Comparison of ENCODE assay signal across 1 cellular context in the genomic region with DNA sequence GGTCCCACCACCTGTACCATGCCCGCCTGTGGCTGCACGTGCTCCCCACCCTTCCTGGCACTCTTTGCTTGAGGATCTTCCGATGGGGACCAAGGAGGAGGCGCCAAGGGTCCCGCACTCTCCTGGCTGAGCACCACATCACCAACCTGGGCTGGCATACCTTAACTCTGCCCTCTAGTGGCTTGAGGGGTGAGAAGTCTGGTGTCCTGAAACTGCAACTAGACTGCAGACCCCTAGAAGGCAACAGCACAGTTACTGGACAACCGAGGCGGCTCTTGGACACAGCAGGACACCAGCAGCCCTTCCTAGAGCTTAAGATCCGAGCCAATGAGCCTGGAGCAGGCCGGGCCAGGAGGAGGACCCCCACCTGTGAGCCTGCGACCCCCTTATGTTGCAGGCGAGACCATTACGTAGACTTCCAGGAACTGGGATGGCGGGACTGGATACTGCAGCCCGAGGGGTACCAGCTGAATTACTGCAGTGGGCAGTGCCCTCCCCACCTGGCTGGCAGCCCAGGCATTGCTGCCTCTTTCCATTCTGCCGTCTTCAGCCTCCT.
A peak's percentile ranks its signal among the peaks of the same experiment; 100 is the strongest.
TF ChIP-seq lines count a peak whose summit lies in the region.

No MANE protein-coding gene starts in this region.

TF ChIP-seq in HepG2, 621 proteins besides CTCF, POLR2A, EP300 and RAD21 (continued from another document and continues in another):
- TF ChIP-seq TRAFD1 (CRISPR knock-in tag; IDR thresholded peaks at IDR 0.05; ENCODE audit: borderline replicate concordance) (no peak), GATAD1 (CRISPR knock-in tag; IDR thresholded peaks at IDR 0.05) (no peak), PHF20 (CRISPR knock-in tag; IDR thresholded peaks at IDR 0.05) (no peak), ATF1 (CRISPR knock-in tag; IDR thresholded peaks at IDR 0.05) (no peak), KDM6A (CRISPR knock-in tag; IDR thresholded peaks at IDR 0.05; ENCODE audit: low read depth) (no peak), MEF2D (CRISPR knock-in tag; IDR thresholded peaks at IDR 0.05) (no peak), ZBTB1 (CRISPR knock-in tag; IDR thresholded peaks at IDR 0.05; ENCODE audit: borderline replicate concordance) (no peak), FOSL2 (CRISPR knock-in tag; IDR thresholded peaks at IDR 0.05) (no peak), ZBTB34 (CRISPR knock-in tag; IDR thresholded peaks at IDR 0.05) (no peak), ZNF432 (CRISPR knock-in tag; IDR thresholded peaks at IDR 0.05; ENCODE audit: borderline replicate concordance) (no peak), THYN1 (CRISPR knock-in tag; IDR thresholded peaks at IDR 0.05; ENCODE audit: borderline replicate concordance, low read depth) (no peak), E2F2 (CRISPR knock-in tag; IDR thresholded peaks at IDR 0.05; ENCODE audit: borderline replicate concordance) (no peak), ESRRA (CRISPR knock-in tag; IDR thresholded peaks at IDR 0.05; ENCODE audit: low read depth) (no peak), ZNF451 (CRISPR knock-in tag; IDR thresholded peaks at IDR 0.05) (no peak), MAZ (IDR thresholded peaks at IDR 0.05; ENCODE audit: borderline replicate concordance, low read depth, low read length) (no peak), MAZ (CRISPR knock-in tag; IDR thresholded peaks at IDR 0.05; ENCODE audit: low read depth) (no peak), FUBP1 (CRISPR knock-in tag; IDR thresholded peaks at IDR 0.05; ENCODE audit: borderline replicate concordance) (no peak), ZNF770 (CRISPR knock-in tag; IDR thresholded peaks at IDR 0.05) (no peak), ZNF333 (CRISPR knock-in tag; IDR thresholded peaks at IDR 0.05; ENCODE audit: borderline replicate concordance) (no peak), GFI1 (CRISPR knock-in tag; IDR thresholded peaks at IDR 0.05; ENCODE audit: borderline replicate concordance) (no peak), ZNF788 (CRISPR knock-in tag; IDR thresholded peaks at IDR 0.05; ENCODE audit: borderline replicate concordance) (no peak; the same call in 1 of the 2 replicates), RORA (CRISPR knock-in tag; IDR thresholded peaks at IDR 0.05) (no peak), NFYC (CRISPR knock-in tag; IDR thresholded peaks at IDR 0.05) (no peak), SIX1 (CRISPR knock-in tag; IDR thresholded peaks at IDR 0.05; ENCODE audit: borderline replicate concordance) (no peak), ZNF382 (CRISPR knock-in tag; IDR thresholded peaks at IDR 0.05; ENCODE audit: borderline replicate concordance) (no peak), SMARCC2 (IDR thresholded peaks at IDR 0.05) (no peak), SRSF4 (IDR thresholded peaks at IDR 0.05; ENCODE audit: low read depth, low read length, poor library complexity, severe bottlenecking) (no peak), FOXK1 (CRISPR knock-in tag; IDR thresholded peaks at IDR 0.05; ENCODE audit: borderline replicate concordance, low read depth) (no peak; the same call in 1 of the 2 replicates), JUNB (CRISPR knock-in tag; IDR thresholded peaks at IDR 0.05; ENCODE audit: borderline replicate concordance) (no peak), ZNF496 (CRISPR knock-in tag; IDR thresholded peaks at IDR 0.05; ENCODE audit: insufficient replicate concordance) (no peak), ZMAT3 (CRISPR knock-in tag; conservative IDR thresholded peaks at IDR 0.05) (0 out of 2 replicates have a peak, but pooled peaks have one; percentile 32), PCBP2 (optimal IDR thresholded peaks at IDR 0.05; ENCODE audit: low read depth, low read length, poor library complexity, severe bottlenecking) (no peak), NFATC3 (CRISPR knock-in tag; IDR thresholded peaks at IDR 0.05) (no peak), ZNF160 (CRISPR knock-in tag; IDR thresholded peaks at IDR 0.05) (no peak), ZNF780A (CRISPR knock-in tag; IDR thresholded peaks at IDR 0.05) (no peak), ZNF678 (CRISPR knock-in tag; IDR thresholded peaks at IDR 0.05) (no peak)
- TF ChIP-seq, protein P1, sequence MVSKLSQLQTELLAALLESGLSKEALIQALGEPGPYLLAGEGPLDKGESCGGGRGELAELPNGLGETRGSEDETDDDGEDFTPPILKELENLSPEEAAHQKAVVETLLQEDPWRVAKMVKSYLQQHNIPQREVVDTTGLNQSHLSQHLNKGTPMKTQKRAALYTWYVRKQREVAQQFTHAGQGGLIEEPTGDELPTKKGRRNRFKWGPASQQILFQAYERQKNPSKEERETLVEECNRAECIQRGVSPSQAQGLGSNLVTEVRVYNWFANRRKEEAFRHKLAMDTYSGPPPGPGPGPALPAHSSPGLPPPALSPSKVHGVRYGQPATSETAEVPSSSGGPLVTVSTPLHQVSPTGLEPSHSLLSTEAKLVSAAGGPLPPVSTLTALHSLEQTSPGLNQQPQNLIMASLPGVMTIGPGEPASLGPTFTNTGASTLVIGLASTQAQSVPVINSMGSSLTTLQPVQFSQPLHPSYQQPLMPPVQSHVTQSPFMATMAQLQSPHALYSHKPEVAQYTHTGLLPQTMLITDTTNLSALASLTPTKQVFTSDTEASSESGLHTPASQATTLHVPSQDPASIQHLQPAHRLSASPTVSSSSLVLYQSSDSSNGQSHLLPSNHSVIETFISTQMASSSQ (IDR thresholded peaks at IDR 0.05; ENCODE audit: low read depth) = no peak
- TF ChIP-seq, protein P1 (CRISPR knock-in tag; IDR thresholded peaks at IDR 0.05; ENCODE audit: borderline replicate concordance) = no peak
- TF ChIP-seq, protein P2, sequence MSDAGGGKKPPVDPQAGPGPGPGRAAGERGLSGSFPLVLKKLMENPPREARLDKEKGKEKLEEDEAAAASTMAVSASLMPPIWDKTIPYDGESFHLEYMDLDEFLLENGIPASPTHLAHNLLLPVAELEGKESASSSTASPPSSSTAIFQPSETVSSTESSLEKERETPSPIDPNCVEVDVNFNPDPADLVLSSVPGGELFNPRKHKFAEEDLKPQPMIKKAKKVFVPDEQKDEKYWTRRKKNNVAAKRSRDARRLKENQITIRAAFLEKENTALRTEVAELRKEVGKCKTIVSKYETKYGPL (CRISPR knock-in tag; IDR thresholded peaks at IDR 0.05) = no peak
- TF ChIP-seq, protein P3, sequence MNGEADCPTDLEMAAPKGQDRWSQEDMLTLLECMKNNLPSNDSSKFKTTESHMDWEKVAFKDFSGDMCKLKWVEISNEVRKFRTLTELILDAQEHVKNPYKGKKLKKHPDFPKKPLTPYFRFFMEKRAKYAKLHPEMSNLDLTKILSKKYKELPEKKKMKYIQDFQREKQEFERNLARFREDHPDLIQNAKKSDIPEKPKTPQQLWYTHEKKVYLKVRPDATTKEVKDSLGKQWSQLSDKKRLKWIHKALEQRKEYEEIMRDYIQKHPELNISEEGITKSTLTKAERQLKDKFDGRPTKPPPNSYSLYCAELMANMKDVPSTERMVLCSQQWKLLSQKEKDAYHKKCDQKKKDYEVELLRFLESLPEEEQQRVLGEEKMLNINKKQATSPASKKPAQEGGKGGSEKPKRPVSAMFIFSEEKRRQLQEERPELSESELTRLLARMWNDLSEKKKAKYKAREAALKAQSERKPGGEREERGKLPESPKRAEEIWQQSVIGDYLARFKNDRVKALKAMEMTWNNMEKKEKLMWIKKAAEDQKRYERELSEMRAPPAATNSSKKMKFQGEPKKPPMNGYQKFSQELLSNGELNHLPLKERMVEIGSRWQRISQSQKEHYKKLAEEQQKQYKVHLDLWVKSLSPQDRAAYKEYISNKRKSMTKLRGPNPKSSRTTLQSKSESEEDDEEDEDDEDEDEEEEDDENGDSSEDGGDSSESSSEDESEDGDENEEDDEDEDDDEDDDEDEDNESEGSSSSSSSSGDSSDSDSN (CRISPR knock-in tag; IDR thresholded peaks at IDR 0.05) = peak; percentile 37; the same call in 1 of the 2 replicates
